ENCODE assay signal across 9 cellular contexts in the genomic region with DNA sequence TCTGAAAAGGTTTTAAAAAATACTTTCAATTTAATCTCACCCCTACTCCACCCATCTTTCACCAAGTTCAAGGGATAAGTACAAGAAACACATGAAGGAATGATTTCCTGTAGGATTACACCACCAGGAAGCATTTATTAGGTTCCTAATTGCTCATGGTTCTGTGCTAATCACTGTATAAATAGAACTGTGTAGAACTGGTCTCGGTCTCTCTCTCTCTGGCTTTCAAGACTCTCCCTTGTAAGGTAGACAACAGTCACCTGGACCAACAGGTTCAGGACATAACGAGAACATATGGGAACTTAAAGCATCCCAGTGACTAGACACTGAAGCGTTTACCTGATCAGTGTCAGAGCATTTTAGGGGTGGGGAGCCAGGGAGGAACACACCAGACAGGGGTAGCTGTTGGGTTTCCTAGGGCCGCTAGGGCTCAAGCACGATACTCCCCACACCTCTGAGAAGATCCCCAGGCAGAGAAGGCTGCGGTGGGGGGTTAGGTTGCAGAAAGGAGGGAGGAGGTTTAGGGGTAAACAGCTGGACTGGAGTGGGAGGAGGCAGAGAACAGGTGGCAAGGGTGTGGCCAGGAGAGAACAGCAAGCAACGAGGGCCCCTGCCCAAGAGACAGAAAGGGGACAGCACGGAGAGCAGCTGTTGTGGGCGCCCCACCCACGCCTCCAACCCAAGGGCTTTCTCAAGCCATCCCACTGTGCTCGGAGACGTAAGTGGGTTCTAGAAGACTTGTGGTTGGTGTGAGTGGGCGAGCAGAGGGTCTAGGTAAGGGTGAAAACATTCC. TPM values are rescaled to one million over a fixed set of nuclear protein-coding genes. Genes with fewer than 3 reads are reported as not detected.
DNase-seq lines count a peak whose midpoint lies in the region; ATAC-seq and TF ChIP-seq lines count a peak whose summit lies in the region.
"Had no signal": no experiment of that assay in that cellular context is flagged by ENCODE, and none has a peak within 500 bp of the region (broad histone marks: within the 10 kb centered on the region; RNA-seq: fewer than 3 reads in every experiment).

No MANE protein-coding gene starts in this region.

- no peak overlapping the region for H3K27ac ChIP-seq in neural progenitor cell

- no peaks in the 10 kb centered on the region for H3K9me3 ChIP-seq in neural progenitor cell (ENCODE audit: low read depth)

- H4K20me1 ChIP-seq in neural progenitor cell (ENCODE audit: low read depth), result no peaks in the 10 kb centered on the region

- no peaks in the 10 kb centered on the region for H3F3A ChIP-seq in neural progenitor cell (ENCODE audit: low read depth)

- H3K36me3 ChIP-seq in neural progenitor cell, result no peaks in the 10 kb centered on the region

- no peak for TF ChIP-seq CTCF in neural progenitor cell (IDR thresholded peaks at IDR 0.05)

- peaks cover 5% of the 10 kb centered on the region for H3K9me3 Mint-ChIP-seq in neural progenitor cell

- peaks cover 3% of the 10 kb centered on the region for H3K27me3 Mint-ChIP-seq in neural progenitor cell (ENCODE audit: insufficient read depth, low read depth)

- ATAC-seq in GM18511 (IDR thresholded peaks at IDR 0.05; ENCODE audit: unreplicated experiment), result peak; percentile 80
- peak; percentile 76 for ATAC-seq in GM21447 (IDR thresholded peaks at IDR 0.05; ENCODE audit: unreplicated experiment)
- peak; percentile 61 for ATAC-seq in HG03196 (IDR thresholded peaks at IDR 0.05; ENCODE audit: unreplicated experiment)
- no peak for ATAC-seq in left lobe of liver

- H3K79me2 ChIP-seq in neural progenitor cell (ENCODE audit: low read depth), result no peaks in the 10 kb centered on the region

- no peak overlapping the region for H3K9ac ChIP-seq in neural progenitor cell

- H3K4me1 ChIP-seq in neural progenitor cell, result no peaks in the 10 kb centered on the region

- H3K36me3 Mint-ChIP-seq in neural progenitor cell, result no peaks in the 10 kb centered on the region

- H3K4me3 ChIP-seq in neural progenitor cell, result no peak overlapping the region

- H3K4me3 Mint-ChIP-seq in neural progenitor cell, result no peak overlapping the region

- no peak overlapping the region for H3K4me2 ChIP-seq in neural progenitor cell

- H2AFZ ChIP-seq in neural progenitor cell (replicated peaks), result no peak overlapping the region

- peaks cover 5% of the 10 kb centered on the region for H3K4me1 Mint-ChIP-seq in neural progenitor cell

- H3K27me3 ChIP-seq in neural progenitor cell, result no peaks in the 10 kb centered on the region

- H3K27ac Mint-ChIP-seq in neural progenitor cell, result no peak overlapping the region

- peak; percentile 68 for DNase-seq in mesenteric fat pad (ENCODE audit: low spot score)
- no peak for DNase-seq in neural progenitor cell (ENCODE audit: low spot score)
- no peak for DNase-seq in NCI-H510A (lab: John Stamatoyannopoulos, UW)
- DNase-seq in left lobe of liver (ENCODE audit: low spot score), result no peak
- no peak for DNase-seq in Kasumi-1 (lab: John Stamatoyannopoulos, UW)
- DNase-seq: substantia nigra had no signal

RNA-seq across cellular contexts. Expression of a gene that starts 52.5 kb away (rescaled TPM):
- total RNA-seq in mesenteric fat pad (18.6 TPM), neural progenitor cell (ENCODE audit: low replicate concordance) (34.0 and 39.9 TPM in 2 replicates), left lobe of liver (9.0 TPM)
